7 cellular contexts compared by ENCODE assay signal in the genomic region with DNA sequence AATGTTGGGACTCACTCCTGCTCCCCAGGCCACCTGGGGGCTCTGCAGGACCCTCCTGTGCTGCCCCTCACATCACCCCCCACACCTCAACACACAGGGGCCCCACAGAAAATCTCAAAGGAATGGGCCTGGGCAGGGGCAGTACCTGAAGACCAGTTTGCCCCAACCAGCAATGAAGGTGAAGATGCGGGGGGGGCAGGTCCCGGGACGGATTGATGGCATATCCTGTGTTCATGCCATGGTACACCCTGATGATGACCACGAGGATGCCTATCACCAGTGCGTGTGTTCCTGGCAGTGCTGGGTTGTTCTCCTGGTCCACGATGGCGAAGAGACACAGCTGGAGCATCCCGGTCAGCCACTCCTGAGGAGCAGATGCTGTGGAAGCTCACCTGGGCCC.
A peak's percentile ranks its signal among the peaks of the same experiment; 100 is the strongest.
DNase-seq lines count a peak whose midpoint lies in the region; ATAC-seq and TF ChIP-seq lines count a peak whose summit lies in the region.
"Not testable (repeated sequence)": the region's sequence is repeated elsewhere in the genome, so short reads cannot be mapped to it uniquely, and the experiment has no call there.

No MANE protein-coding gene starts in this region.

- not testable (repeated sequence) for H3K27ac Mint-ChIP-seq in T-helper 17 cell

- intact Hi-C loops in left ventricle myocardium superior (cut with micrococcal nuclease); psoas muscle (cut with DNase I): not testable (repeated sequence)

- WGBS in psoas muscle, 3 donors, result 88 to 98% (median 98%) methylated on average over 3 to 4 of the region's 8 CpGs
- WGBS in tibial nerve, 2 donors, result no CpG with 5 or more reads among the region's 8 CpGs

- TF ChIP-seq CTCF in psoas muscle (IDR thresholded peaks at IDR 0.05); tibial nerve (IDR thresholded peaks at IDR 0.05): not testable (repeated sequence)

- not testable (repeated sequence) for TF ChIP-seq POLR2A in tibial nerve (IDR thresholded peaks at IDR 0.05)

- DNase-seq in T-helper 17 cell (peak in 2 of 3 donors; percentile 1), left ventricle myocardium superior (peak; percentile 5), mesenteric fat pad (ENCODE audit: low spot score) (peak; percentile 51), psoas muscle (peak; percentile 8 to 18), tibial nerve (ENCODE audit: low spot score in 2 of 2) (peak; percentile 4 to 5)
- DNase-seq in activated CD8-positive, alpha-beta memory T cell treated with anti-CD3 and anti-CD28 coated beads, Interleukin-2, amount 50 U/mL, for 48 hours, result peak; percentile 25
- peak; percentile 1 for DNase-seq in effector CD4-positive, alpha-beta T cell

- H3K4me3 Mint-ChIP-seq in T-helper 17 cell, result not testable (repeated sequence)

- H3K36me3 Mint-ChIP-seq in T-helper 17 cell (ENCODE audit: low read depth), result not testable (repeated sequence)

- not testable (repeated sequence) for H3K27me3 ChIP-seq in psoas muscle (ENCODE audit: insufficient read depth in 3 of 3, low read length in 2 of 3); tibial nerve

- not testable (repeated sequence) for H3K9me3 ChIP-seq in T-helper 17 cell (ENCODE audit: control insufficient read depth, low read length, poor library complexity, severe bottlenecking); psoas muscle; tibial nerve

- ATAC-seq in T-helper 17 cell, left ventricle myocardium superior, psoas muscle: not testable (repeated sequence)

- not testable (repeated sequence) for TF ChIP-seq EP300 in tibial nerve (IDR thresholded peaks at IDR 0.05)

- H3K4me1 ChIP-seq in psoas muscle, tibial nerve: not testable (repeated sequence)

- not testable (repeated sequence) for H3K4me3 ChIP-seq in psoas muscle, tibial nerve

- not testable (repeated sequence) for H3K36me3 ChIP-seq in psoas muscle (ENCODE audit: insufficient read depth in 1 of 2, low read depth in 1 of 2); tibial nerve

- not testable (repeated sequence) for H3K4me1 Mint-ChIP-seq in T-helper 17 cell

- H3K27ac ChIP-seq in psoas muscle, tibial nerve: not testable (repeated sequence)

- H3K27me3 Mint-ChIP-seq in T-helper 17 cell, result not testable (repeated sequence)

Comparison
In these comparisons a context has a peak if more than half of its experiments do, and no peak if none do; other contexts are left out.
1. DNase-seq: peak in every context shown above with its lines; median percentile 51 in mesenteric fat pad; 25 in activated CD8-positive, alpha-beta memory T cell treated with anti-CD3 and anti-CD28 coated beads, Interleukin-2, amount 50 U/mL, for 48 hours; 13 in psoas muscle; 5 in left ventricle myocardium superior; 4 in tibial nerve; 1 in T-helper 17 cell; 1 in effector CD4-positive, alpha-beta T cell.